ENCODE assay signal across 19 cellular contexts in genomic region chr22:29126670-29127069, GRCh38. TPM values are rescaled to one million over a fixed set of nuclear protein-coding genes. Genes with fewer than 3 reads are reported as not detected.
DNase-seq lines count a peak whose midpoint lies in the region; ATAC-seq, FAIRE-seq and TF ChIP-seq lines count a peak whose summit lies in the region.
"Had no signal": no experiment of that assay in that cellular context is flagged by ENCODE, and none has a peak within 500 bp of the region (broad histone marks: within the 10 kb centered on the region; RNA-seq: fewer than 3 reads in every experiment).

No MANE protein-coding gene starts in this region.

- no peaks in the 10 kb centered on the region for H3K36me3 Mint-ChIP-seq in activated CD8-positive, alpha-beta T cell treated with anti-CD3 and anti-CD28 coated beads for 36 hours (ENCODE audit: low read depth)
- H3K36me3 Mint-ChIP-seq: CD4-positive, alpha-beta memory T cell; IgD-negative memory B cell had no signal

- no peaks in the 10 kb centered on the region for H3K9me3 ChIP-seq in A549
- H3K9me3 ChIP-seq: BLaER1, SJCRH30 had no signal

- no peak overlapping the region for H3K27ac ChIP-seq in A549
- H3K27ac ChIP-seq: BLaER1, SJCRH30 had no signal

- POLR2A ChIA-PET in A549 (lab: Yijun Ruan, JAX) = no interaction called here
- POLR2A ChIA-PET in activated CD8-positive, alpha-beta T cell treated with anti-CD3 and anti-CD28 coated beads for 36 hours (lab: Charles Lee) = no interaction called here

- H3K27ac Mint-ChIP-seq in activated CD8-positive, alpha-beta T cell treated with anti-CD3 and anti-CD28 coated beads for 36 hours = no peak overlapping the region
- H3K27ac Mint-ChIP-seq: CD4-positive, alpha-beta memory T cell had no signal

- no peak for TF ChIP-seq RAD21 in A549 (conservative IDR thresholded peaks at IDR 0.05 in 1 of 2, IDR thresholded peaks at IDR 0.05 in 1 of 2)

- 17% methylated on average over 1 of the region's 1 CpG for WGBS in A549 (ENCODE audit: missing lambda C conversion rate)

- TF ChIP-seq CTCF in A549 (IDR thresholded peaks at IDR 0.05) (no peak), omental fat pad (IDR thresholded peaks at IDR 0.05) (no peak)
- no peak for TF ChIP-seq CTCF in activated CD8-positive, alpha-beta T cell treated with anti-CD3 and anti-CD28 coated beads for 36 hours (IDR thresholded peaks at IDR 0.05)

- CTCF ChIA-PET in A549 (lab: Yijun Ruan, JAX) = no interaction called here
- CTCF ChIA-PET in activated CD8-positive, alpha-beta T cell treated with anti-CD3 and anti-CD28 coated beads for 36 hours (lab: Charles Lee) = no interaction called here

- H3K4me3 Mint-ChIP-seq in activated CD8-positive, alpha-beta T cell treated with anti-CD3 and anti-CD28 coated beads for 36 hours = no peak overlapping the region
- H3K4me3 Mint-ChIP-seq: CD4-positive, alpha-beta memory T cell; IgD-negative memory B cell had no signal

- no peak overlapping the region for H3K4me2 ChIP-seq in A549
- H3K4me2 ChIP-seq: BLaER1 had no signal

- no peak for ATAC-seq in A549
- ATAC-seq in left colon = peak; percentile 88
- no peak for ATAC-seq in omental fat pad (ENCODE audit: low FRiP score)
- no peak for ATAC-seq in activated CD8-positive, alpha-beta T cell treated with anti-CD3 and anti-CD28 coated beads for 36 hours
- ATAC-seq in HG02623 (IDR thresholded peaks at IDR 0.05; ENCODE audit: unreplicated experiment) = no peak

- TF ChIP-seq POLR2A in A549 (IDR thresholded peaks at IDR 0.05; ENCODE audit: low read length) = no peak

- H3K4me1 Mint-ChIP-seq in activated CD8-positive, alpha-beta T cell treated with anti-CD3 and anti-CD28 coated beads for 36 hours (ENCODE audit: low read depth) = peaks cover 4% of the 10 kb centered on the region
- H3K4me1 Mint-ChIP-seq: CD4-positive, alpha-beta memory T cell; IgD-negative memory B cell had no signal

- DNase-seq in A549 (ENCODE audit: low read depth in 1 of 2, low spot score in 1 of 2) = no peak
- DNase-seq in LoVo (ENCODE audit: low spot score) = peak; percentile 1
- no peak for DNase-seq in left colon
- peak; percentile 82 for DNase-seq in renal cortical epithelial cell (ENCODE audit: low read depth)
- DNase-seq in omental fat pad (ENCODE audit: low spot score) = no peak
- no peak for DNase-seq in activated CD8-positive, alpha-beta T cell treated with anti-CD3 and anti-CD28 coated beads for 36 hours
- no peak for DNase-seq in mesenteric fat pad (ENCODE audit: low spot score)
- DNase-seq: CD4-positive, alpha-beta memory T cell; DMS79; Kasumi-1; MM.1S; NCI-H1092; NCI-H1436 treated with DMSO at 0.1 percent for 48 hours; NCI-H2029; NCI-H526; SJCRH30 had no signal

- intact Hi-C loops in left colon (cut with DNase I, micrococcal nuclease) = no loop called here
- intact Hi-C loops in activated CD8-positive, alpha-beta T cell treated with anti-CD3 and anti-CD28 coated beads for 36 hours (cut with micrococcal nuclease) = no loop called here

- FAIRE-seq in A549 (lab: Jason Lieb, UNC) = no peak

- H3K4me1 ChIP-seq in A549 = no peaks in the 10 kb centered on the region
- H3K4me1 ChIP-seq: BLaER1 had no signal

- H3K9me3 Mint-ChIP-seq in activated CD8-positive, alpha-beta T cell treated with anti-CD3 and anti-CD28 coated beads for 36 hours = no peaks in the 10 kb centered on the region
- H3K9me3 Mint-ChIP-seq: CD4-positive, alpha-beta memory T cell; IgD-negative memory B cell had no signal

- H3K4me3 ChIP-seq in A549 = no peak overlapping the region
- H3K4me3 ChIP-seq: BLaER1, SJCRH30 had no signal

- no peak for TF ChIP-seq EP300 in A549 (IDR thresholded peaks at IDR 0.05)

- H3K27me3 Mint-ChIP-seq in activated CD8-positive, alpha-beta T cell treated with anti-CD3 and anti-CD28 coated beads for 36 hours = no peaks in the 10 kb centered on the region
- H3K27me3 Mint-ChIP-seq: CD4-positive, alpha-beta memory T cell had no signal

TF ChIP-seq in A549, 52 proteins besides CTCF, POLR2A, EP300 and RAD21:
- TF ChIP-seq HMGXB4 (CRISPR knock-in tag; IDR thresholded peaks at IDR 0.05; ENCODE audit: borderline replicate concordance) = no peak
- peak; percentile 29 for TF ChIP-seq MAFK (IDR thresholded peaks at IDR 0.05; ENCODE audit: partially characterized antibody)
- no peak for TF ChIP-seq MAX (IDR thresholded peaks at IDR 0.05)
- TF ChIP-seq JUN (IDR thresholded peaks at IDR 0.05) = no peak

RNA-seq across cellular contexts. Expression of gene KREMEN1, which starts 53.8 kb away (rescaled TPM):
- 1.7 and 2.4 TPM in 2 replicates for polyA plus RNA-seq in A549 (2011; rRNA removed)
- 1.5 and 2.4 TPM in 2 replicates for polyA plus RNA-seq in A549 (2012; cell fraction: cytosol; rRNA removed)
- 2.1 TPM in 2 replicates for polyA plus RNA-seq in A549 (2012; cell fraction: nucleus; rRNA removed)
- polyA plus RNA-seq in A549 (2017; fragmentation: RNase III; extraction: RNeasy Plus Mini Kit Qiagen cat#74134 plus additional on column Dnase treatment) = 2.5 to 2.7 TPM (median 2.7 TPM) in 3 replicates
- polyA minus RNA-seq in A549 (2011; rRNA and poly(A)+ RNA removed) = 3.7 and 4.5 TPM in 2 replicates
- total RNA-seq in left colon = 10 to 100 TPM; 24.0 to 38.7 TPM
- 7.5 and 11.7 TPM in 2 replicates for total RNA-seq in renal cortical epithelial cell
- 10 to 100 TPM; 11.1 to 23.8 (median 13.9) TPM for total RNA-seq in omental fat pad
- under 1 TPM; 0.11 to 0.43 TPM for total RNA-seq in activated CD8-positive, alpha-beta T cell treated with anti-CD3 and anti-CD28 coated beads for 36 hours
- 10.6 TPM for total RNA-seq in mesenteric fat pad
- total RNA-seq: CD4-positive, alpha-beta memory T cell had no signal
- polyA plus RNA-seq: CD4-positive, alpha-beta memory T cell; IgD-negative memory B cell had no signal

Comparison
In these comparisons a context has a peak if more than half of its experiments do, and no peak if none do; other contexts are left out.
1. DNase-seq: peak in LoVo (single experiment) and renal cortical epithelial cell (single experiment); none in A549 (0 of 2), left colon (0 of 2), omental fat pad (single experiment), activated CD8-positive, alpha-beta T cell treated with anti-CD3 and anti-CD28 coated beads for 36 hours (single experiment) and mesenteric fat pad (single experiment).